Comparison of ENCODE assay signal across 28 cellular contexts in the genomic region with DNA sequence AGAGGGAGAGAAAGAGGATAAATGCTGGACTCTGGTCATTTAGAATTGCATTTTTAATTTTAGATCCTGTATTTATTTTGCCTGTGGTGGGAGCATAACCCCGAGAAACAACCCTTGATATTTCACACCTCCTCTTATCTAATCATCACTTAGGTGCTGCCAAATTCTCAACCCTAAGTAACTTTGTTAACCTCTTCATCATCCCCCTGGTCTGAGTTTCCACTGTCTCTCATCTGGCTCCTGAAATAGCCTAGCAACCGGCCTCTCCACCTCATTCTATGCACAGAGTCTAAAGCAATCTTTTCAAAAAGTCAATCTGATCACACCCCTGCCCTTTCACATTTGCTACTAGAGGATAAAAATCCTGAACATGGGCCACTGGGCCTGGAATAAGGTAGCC.
"Had no signal": no experiment of that assay in that cellular context is flagged by ENCODE, and none has a peak within 500 bp of the region (broad histone marks: within the 10 kb centered on the region; RNA-seq: fewer than 3 reads in every experiment).

No MANE protein-coding gene starts in this region.

- H3K4me3 Mint-ChIP-seq: naive thymus-derived CD4-positive, alpha-beta T cell; nephron progenitor cell; neural progenitor cell; stimulated activated naive B cell treated with anti-CD40 and anti-IgM and Interleukin-4, amounts not matched to agents 10 μg/mL and 1 μg/mL and 100 μg/mL, for 72 hours had no signal

- H3K9me3 ChIP-seq: heart left ventricle, left lung, mucosa of descending colon, ovary, stomach, testis, thyroid gland, transverse colon, upper lobe of left lung, vagina had no signal

- DNase-seq: hypothalamus; kidney glomerular epithelial cell; left colon; left lung; midbrain; mucosa of descending colon; naive thymus-derived CD4-positive, alpha-beta T cell; nephron progenitor cell; ovary; right cardiac atrium; stimulated activated CD4-positive, alpha-beta T cell treated with anti-CD3 and anti-CD28 coated beads, Interleukin-12 subunit alpha, Interleukin-12 subunit beta, amount 100 ng/mL, for 4 hours; stimulated activated CD4-positive, alpha-beta T cell treated with anti-CD3 and anti-CD28 coated beads, Interleukin-15, amount 100 ng/mL, for 24 hours; stimulated activated CD4-positive, alpha-beta T cell treated with anti-CD3 and anti-CD28 coated beads, Interleukin-2, amount 100 ng/mL, for 24 hours; stimulated activated CD4-positive, alpha-beta T cell treated with anti-CD3 and anti-CD28 coated beads, Interleukin-4, amount 100 ng/mL, for 1 hour; stimulated activated naive B cell treated with anti-CD40 and anti-IgM and Interleukin-4, amounts not matched to agents 10 μg/mL and 1 μg/mL and 100 μg/mL, for 72 hours; stimulated activated naive CD8-positive, alpha-beta T cell treated with anti-CD3 and anti-CD28 coated beads, Interleukin-15, Interleukin-2, amounts not matched to agents 100 U/mL and 50 U/mL, for 24 hours; stomach; testis; thyroid gland; transverse colon; upper lobe of left lung had no signal

- H3K4me2 ChIP-seq: neural progenitor cell had no signal

- H3K27ac Mint-ChIP-seq: naive thymus-derived CD4-positive, alpha-beta T cell; nephron progenitor cell; neural progenitor cell; progenitor cell of endocrine pancreas; stimulated activated naive B cell treated with anti-CD40 and anti-IgM and Interleukin-4, amounts not matched to agents 10 μg/mL and 1 μg/mL and 100 μg/mL, for 72 hours had no signal

- H3K4me1 ChIP-seq: left lung, neural progenitor cell, testis, thyroid gland, transverse colon, upper lobe of left lung, vagina had no signal

- H3K9ac ChIP-seq: neural progenitor cell had no signal

- H3K36me3 ChIP-seq: heart left ventricle, left lung, neural progenitor cell, ovary, stomach, thyroid gland, transverse colon, upper lobe of left lung, vagina had no signal

- H3K4me3 ChIP-seq: heart left ventricle, left lung, lung, mucosa of descending colon, neural progenitor cell, ovary, skin epidermis, stomach, testis, thyroid gland, transverse colon, upper lobe of left lung, vagina had no signal

- ATAC-seq: heart left ventricle; left colon; left lung; mucosa of descending colon; naive thymus-derived CD4-positive, alpha-beta T cell; sciatic nerve; stimulated activated naive B cell treated with anti-CD40 and anti-IgM and Interleukin-4, amounts not matched to agents 10 μg/mL and 1 μg/mL and 100 μg/mL, for 72 hours; stimulated activated naive CD8-positive, alpha-beta T cell treated with anti-CD3 and anti-CD28 coated beads, Interleukin-15, Interleukin-2, amounts not matched to agents 100 U/mL and 50 U/mL, for 24 hours had no signal

- H3K27me3 ChIP-seq: heart left ventricle, left lung, neural progenitor cell, ovary, stomach, testis, thyroid gland, transverse colon, upper lobe of left lung, vagina had no signal

- H3K9me3 Mint-ChIP-seq: naive thymus-derived CD4-positive, alpha-beta T cell; nephron progenitor cell; neural progenitor cell; stimulated activated naive B cell treated with anti-CD40 and anti-IgM and Interleukin-4, amounts not matched to agents 10 μg/mL and 1 μg/mL and 100 μg/mL, for 72 hours had no signal

- H3K27me3 Mint-ChIP-seq: naive thymus-derived CD4-positive, alpha-beta T cell; progenitor cell of endocrine pancreas; stimulated activated naive B cell treated with anti-CD40 and anti-IgM and Interleukin-4, amounts not matched to agents 10 μg/mL and 1 μg/mL and 100 μg/mL, for 72 hours had no signal

- H3K4me1 Mint-ChIP-seq: neural progenitor cell had no signal

- H3K27ac ChIP-seq: heart left ventricle, left lung, neural progenitor cell, ovary, skin epidermis, stomach, testis, thyroid gland, transverse colon, upper lobe of left lung, vagina had no signal

- H3K36me3 Mint-ChIP-seq: neural progenitor cell had no signal
